In genomic region chr1:201468501-201468843, GRCh38 we compare ENCODE assay signal across 8 cellular contexts. TPM values are rescaled to one million over a fixed set of nuclear protein-coding genes. Genes with fewer than 3 reads are reported as not detected.
DNase-seq lines count a peak whose midpoint lies in the region; ATAC-seq and TF ChIP-seq lines count a peak whose summit lies in the region.

No MANE protein-coding gene starts in this region.

- TF ChIP-seq POLR2A in body of pancreas (IDR thresholded peaks at IDR 0.05), result no peak

- H3K4me3 ChIP-seq in GM08714 (ENCODE audit: low read length) (peak overlapping the region; percentile 63), body of pancreas (peak overlapping the region; percentile 10 to 31), subcutaneous abdominal adipose tissue (ENCODE audit: low read depth in 1 of 5, low read length in 5 of 5) (peak overlapping the region; percentile 88 to 93 (median 91))

- H3K4me1 ChIP-seq in body of pancreas (peaks cover 33% of the 10 kb centered on the region), subcutaneous abdominal adipose tissue (ENCODE audit: control insufficient read depth in 5 of 5, insufficient read depth in 5 of 5, low read length in 5 of 5) (peaks cover 2 to 71% (median 51%) of the 10 kb centered on the region in 5 donors)

- H3K9ac ChIP-seq in subcutaneous abdominal adipose tissue (ENCODE audit: low read length in 5 of 5), result peak overlapping the region; percentile 80 to 99 (median 94)

- ATAC-seq in GM21526 (IDR thresholded peaks at IDR 0.05; ENCODE audit: low FRiP score, unreplicated experiment) (peak; percentile 54), body of pancreas (peak; percentile 45)

- H3K27ac ChIP-seq in body of pancreas, result peak overlapping the region; percentile 66 to 86 (median 74)
- H3K27ac ChIP-seq in subcutaneous abdominal adipose tissue (ENCODE audit: low read depth, low read length), result peak overlapping the region; percentile 96

- intact Hi-C loops in body of pancreas (cut with DNase I), result no loop called here

- no peaks in the 10 kb centered on the region for H3K36me3 ChIP-seq in body of pancreas (replicated peaks in 1 of 2; ENCODE audit: insufficient read depth in 1 of 2, low read depth in 2 of 2)
- H3K36me3 ChIP-seq in subcutaneous abdominal adipose tissue (ENCODE audit: control insufficient read depth in 5 of 5, insufficient read depth in 5 of 5, low read length in 5 of 5), result peaks cover 0 to 22% (median 19%) of the 10 kb centered on the region in 5 donors

- no peaks in the 10 kb centered on the region for H3K27me3 ChIP-seq in body of pancreas
- H3K27me3 ChIP-seq in subcutaneous abdominal adipose tissue (ENCODE audit: control insufficient read depth in 5 of 5, insufficient read depth in 4 of 5, low read length in 5 of 5), result no peaks in the 10 kb centered on the region

- H3K9me3 ChIP-seq in body of pancreas, result no peaks in the 10 kb centered on the region
- H3K9me3 ChIP-seq in subcutaneous abdominal adipose tissue (ENCODE audit: control insufficient read depth in 5 of 5, low read length in 5 of 5), result no peaks in the 10 kb centered on the region

- no peak for TF ChIP-seq CTCF in body of pancreas (IDR thresholded peaks at IDR 0.05)

- WGBS in body of pancreas, 2 donors, result 9% methylated on average over 44 of the region's 44 CpGs; no CpG with 5 or more reads in 1 of the 2 donors

- DNase-seq in M059J (ENCODE audit: low read depth), result peak; percentile 39
- peak in 3 of 4 donors; percentile 32 to 36 (median 34) for DNase-seq in body of pancreas
- peak; percentile 54 for DNase-seq in iris pigment epithelial cell (ENCODE audit: low read depth)
- DNase-seq in putamen (ENCODE audit: low spot score), result no peak
- DNase-seq in epidermal melanocyte (ENCODE audit: insufficient read length, low spot score), result no peak

RNA-seq across cellular contexts. Expression of gene PHLDA3, which starts 0.5 kb away (rescaled TPM):
- 7.6 and 17.3 TPM in 2 replicates for total RNA-seq in M059J (2014; rRNA removed; shearing (Covaris generic))
- total RNA-seq in body of pancreas, result 10 to 100 TPM; 25.2 to 48.8 TPM

RNA-seq across cellular contexts. Expression of gene CSRP1, which starts 38.5 kb away (rescaled TPM):
- total RNA-seq in M059J (2014; rRNA removed; shearing (Covaris generic)), result 565 and 854 TPM in 2 replicates
- total RNA-seq in body of pancreas, result 100 to 1,000 TPM; 127 to 245 TPM

RNA-seq across cellular contexts. Expression of gene TNNI1, which starts 46.9 kb away (rescaled TPM):
- not detected in 2 replicates for total RNA-seq in M059J (2014; rRNA removed; shearing (Covaris generic))
- total RNA-seq in body of pancreas, result not detected

Comparison
In these comparisons a context has a peak if more than half of its experiments do, and no peak if none do; other contexts are left out.
1. H3K4me3 ChIP-seq: peak in every context shown above with its lines; median percentile 91 in subcutaneous abdominal adipose tissue; 63 in GM08714; 20 in body of pancreas.
2. DNase-seq: peak in M059J (single experiment), body of pancreas (3 of 4) and iris pigment epithelial cell (single experiment); none in putamen (single experiment) and epidermal melanocyte (single experiment).